In genomic region chr17:20995873-20996723, GRCh38 we compare ENCODE assay signal across 31 cellular contexts. TPM values are rescaled to one million over a fixed set of nuclear protein-coding genes. Genes with fewer than 3 reads are reported as not detected.
A peak's percentile ranks its signal among the peaks of the same experiment; 100 is the strongest.
DNase-seq lines count a peak whose midpoint lies in the region; ATAC-seq, FAIRE-seq and TF ChIP-seq lines count a peak whose summit lies in the region.
"Had no signal": no experiment of that assay in that cellular context is flagged by ENCODE, and none has a peak within 500 bp of the region (broad histone marks: within the 10 kb centered on the region; RNA-seq: fewer than 3 reads in every experiment).

No MANE protein-coding gene starts in this region.

- DNase-seq in activated effector memory CD4-positive, alpha-beta T cell treated with anti-CD3 and anti-CD28 coated beads, Interleukin-2, amount 50 U/mL, for 16 hours, result peak; percentile 54
- DNase-seq in activated effector memory CD4-positive, alpha-beta T cell treated with Interleukin-2 at 50 U/mL for 16 hours, result no peak
- DNase-seq in bronchial epithelial cell (ENCODE audit: low read depth), result no peak
- no peak for DNase-seq in neural crest cell (ENCODE audit: low read depth, low spot score)
- DNase-seq in transverse colon, result peak; percentile 4
- DNase-seq in vagina (ENCODE audit: extremely low spot score in 2 of 2), result no peak
- DNase-seq in left lung, result no peak
- DNase-seq: 8988T; activated B cell treated with CpG ODN at 0.5 μM for 24 hours; activated CD4-positive, alpha-beta T cell treated with anti-CD3 and anti-CD28 coated beads, Interleukin-2, amount 50 U/mL, for 1 hour; activated naive CD4-positive, alpha-beta T cell treated with anti-CD3 and anti-CD28 coated beads for 36 hours; cortex of kidney; foreskin keratinocyte; GOT3; left cardiac atrium; mammary epithelial cell; NCI-H1048; NCI-H1694; NCI-H2171 treated with DMSO at 0.1 percent for 48 hours; NCI-H524; nucleus accumbens; PC-3; SHP77 treated with DMSO at 0.1 percent for 48 hours; stimulated activated CD8-positive, alpha-beta memory T cell treated with anti-CD3 and anti-CD28 coated beads, Interleukin-4, amount 100 ng/mL, for 48 hours; upper lobe of left lung had no signal

- H3K4me3 Mint-ChIP-seq in neural crest cell, result peak overlapping the region; percentile 64
- H3K4me3 Mint-ChIP-seq: activated B cell treated with CpG ODN at 0.5 μM for 24 hours; activated naive CD4-positive, alpha-beta T cell treated with anti-CD3 and anti-CD28 coated beads for 36 hours; CD4-positive, alpha-beta T cell had no signal

- H3K27ac Mint-ChIP-seq in neural crest cell (ENCODE audit: unreplicated experiment), result no peak overlapping the region
- H3K27ac Mint-ChIP-seq: activated B cell treated with CpG ODN at 0.5 μM for 24 hours; activated naive CD4-positive, alpha-beta T cell treated with anti-CD3 and anti-CD28 coated beads for 36 hours; CD4-positive, alpha-beta T cell had no signal

- H3K4me1 Mint-ChIP-seq in neural crest cell, result peaks cover 43% of the 10 kb centered on the region

- H3K9me3 Mint-ChIP-seq in neural crest cell, result peaks cover 4% of the 10 kb centered on the region
- H3K9me3 Mint-ChIP-seq: activated B cell treated with CpG ODN at 0.5 μM for 24 hours; activated naive CD4-positive, alpha-beta T cell treated with anti-CD3 and anti-CD28 coated beads for 36 hours; CD4-positive, alpha-beta T cell had no signal

- H3K4me1 ChIP-seq in transverse colon (peaks cover 1 to 33% (median 10%) of the 10 kb centered on the region in 4 donors), vagina (peaks cover 30% of the 10 kb centered on the region), left lung (peaks cover 2 to 27% of the 10 kb centered on the region in 2 donors)
- H3K4me1 ChIP-seq: foreskin keratinocyte had no signal

- 79% methylated on average over 12 of the region's 12 CpGs; no CpG with 5 or more reads in 1 of the 2 donors for WGBS in transverse colon (ENCODE audit: low coverage in 1 of 2), 2 donors

- no peaks in the 10 kb centered on the region for H3K27me3 ChIP-seq in bronchial epithelial cell (ENCODE audit: control insufficient read depth, insufficient read depth, low read length)
- H3K27me3 ChIP-seq in transverse colon, result no peaks in the 10 kb centered on the region
- no peaks in the 10 kb centered on the region for H3K27me3 ChIP-seq in vagina
- no peaks in the 10 kb centered on the region for H3K27me3 ChIP-seq in left lung
- H3K27me3 ChIP-seq: adrenal gland, esophagus muscularis mucosa, foreskin keratinocyte, upper lobe of left lung had no signal

- H3K27ac ChIP-seq in transverse colon (no peak overlapping the region), vagina (no peak overlapping the region), left lung (no peak overlapping the region)
- H3K27ac ChIP-seq: adrenal gland, foreskin keratinocyte, upper lobe of left lung had no signal

- intact Hi-C loops in transverse colon (cut with DNase I; ENCODE audit: low total_unique reads) (no loop called here), vagina (cut with DNase I) (loop anchor here (10.0 kb wide), 1 partner anchor 91 kb away; no protein-coding TSS in a partner anchor), left lung (cut with DNase I) (no loop called here)

- TF ChIP-seq CTCF in bronchial epithelial cell (IDR thresholded peaks at IDR 0.05; ENCODE audit: insufficient read depth, low read length, severe bottlenecking) (no peak), neural crest cell (conservative IDR thresholded peaks at IDR 0.05) (no peak), transverse colon (IDR thresholded peaks at IDR 0.05) (no peak), vagina (IDR thresholded peaks at IDR 0.05) (no peak), left lung (IDR thresholded peaks at IDR 0.05) (no peak)

- peak; percentile 50 for FAIRE-seq in bronchial epithelial cell (lab: Jason Lieb, UNC)
- FAIRE-seq: D721Med had no signal

- H3K4me3 ChIP-seq in bronchial epithelial cell (ENCODE audit: low read depth, low read length) (no peak overlapping the region), transverse colon (no peak overlapping the region), vagina (no peak overlapping the region), left lung (no peak overlapping the region)
- H3K4me3 ChIP-seq: adrenal gland, esophagus muscularis mucosa, skin epidermis, upper lobe of left lung had no signal

- peaks cover 19% of the 10 kb centered on the region for H3K27me3 Mint-ChIP-seq in neural crest cell (ENCODE audit: low read depth)
- H3K27me3 Mint-ChIP-seq: activated B cell treated with CpG ODN at 0.5 μM for 24 hours; CD4-positive, alpha-beta T cell had no signal

- in situ Hi-C loops in transverse colon (cut with MboI; ENCODE audit: low pct_ligation_motif_present in 1 of 4, low pct_unique_long_range_greater_than_20kb in 1 of 4, low sequenced_read_pairs in 3 of 4), result no loop called here

- ATAC-seq in GM21786 (IDR thresholded peaks at IDR 0.05; ENCODE audit: unreplicated experiment) (no peak), left lung (no peak)
- ATAC-seq: foreskin keratinocyte, left cardiac atrium had no signal

- H3K36me3 ChIP-seq in bronchial epithelial cell (ENCODE audit: control insufficient read depth, insufficient read depth, low read length) (peaks cover 2% of the 10 kb centered on the region), transverse colon (no peaks in the 10 kb centered on the region), vagina (peaks cover 0 to 9% of the 10 kb centered on the region in 2 donors), left lung (peaks cover 0 to 20% of the 10 kb centered on the region in 2 donors)

- TF ChIP-seq POLR2A in transverse colon (IDR thresholded peaks at IDR 0.05), result no peak
- TF ChIP-seq POLR2A in vagina (IDR thresholded peaks at IDR 0.05), result no peak

- no peak for TF ChIP-seq EP300 in transverse colon (IDR thresholded peaks at IDR 0.05; ENCODE audit: low read depth)

- no peaks in the 10 kb centered on the region for H3K9me3 ChIP-seq in transverse colon
- no peaks in the 10 kb centered on the region for H3K9me3 ChIP-seq in vagina
- H3K9me3 ChIP-seq in left lung, result no peaks in the 10 kb centered on the region
- H3K9me3 ChIP-seq: adrenal gland, esophagus muscularis mucosa, upper lobe of left lung had no signal

- H3K36me3 Mint-ChIP-seq in neural crest cell (ENCODE audit: low read depth), result peaks cover 13% of the 10 kb centered on the region

RNA-seq across cellular contexts. Expression of gene USP22, which starts 46.7 kb away (rescaled TPM):
- total RNA-seq in bronchial epithelial cell (150 and 165 TPM in 2 replicates), neural crest cell (386 and 390 TPM in 2 replicates), transverse colon (100 to 1,000 TPM in 2 of 4 donors, 10 to 100 TPM in 2; 95.5 to 123 (median 108) TPM), vagina (79.1 TPM), left lung (100 to 1,000 TPM; 157 to 187 TPM)

Comparison
In these comparisons a context has a peak if more than half of its experiments do, and no peak if none do; other contexts are left out.
1. DNase-seq: peak in activated effector memory CD4-positive, alpha-beta T cell treated with anti-CD3 and anti-CD28 coated beads, Interleukin-2, amount 50 U/mL, for 16 hours (single experiment) and transverse colon (single experiment); none in activated effector memory CD4-positive, alpha-beta T cell treated with Interleukin-2 at 50 U/mL for 16 hours (single experiment), bronchial epithelial cell (single experiment), neural crest cell (single experiment), vagina (0 of 2) and left lung (0 of 2).